24 cellular contexts compared by ENCODE assay signal in genomic region chr12:48390026-48390425, GRCh38. TPM values are rescaled to one million over a fixed set of nuclear protein-coding genes. Genes with fewer than 3 reads are reported as not detected.
A peak's percentile ranks its signal among the peaks of the same experiment; 100 is the strongest.
DNase-seq lines count a peak whose midpoint lies in the region; ATAC-seq, FAIRE-seq and TF ChIP-seq lines count a peak whose summit lies in the region.
"Had no signal": no experiment of that assay in that cellular context is flagged by ENCODE, and none has a peak within 500 bp of the region (broad histone marks: within the 10 kb centered on the region; RNA-seq: fewer than 3 reads in every experiment).

No MANE protein-coding gene starts in this region.

- H3K9me3 ChIP-seq in AG04450 (ENCODE audit: control insufficient read depth, insufficient read depth, low read length) (no peaks in the 10 kb centered on the region), astrocyte (ENCODE audit: insufficient read depth, low read depth, low read length) (peaks cover 2% of the 10 kb centered on the region)
- H3K9me3 ChIP-seq in CD8-positive, alpha-beta T cell (ENCODE audit: low read length), result no peaks in the 10 kb centered on the region
- H3K9me3 ChIP-seq: A549, BE2C had no signal

- H3K9ac ChIP-seq in astrocyte (ENCODE audit: low read length), result no peak overlapping the region

- no peak for ATAC-seq in GM18907 (IDR thresholded peaks at IDR 0.05; ENCODE audit: unreplicated experiment)
- ATAC-seq in CD8-positive, alpha-beta T cell, result no peak
- ATAC-seq: A549 had no signal

- intact Hi-C loops in CD8-positive, alpha-beta T cell (cut with DNase I, micrococcal nuclease), result no loop called here

- H3K4me3 ChIP-seq in AG04450 (ENCODE audit: low read depth, low read length), result no peak overlapping the region
- no peak overlapping the region for H3K4me3 ChIP-seq in astrocyte (ENCODE audit: insufficient read depth, low read depth, low read length)
- no peak overlapping the region for H3K4me3 ChIP-seq in CD8-positive, alpha-beta T cell (ENCODE audit: low read depth, low read length)
- H3K4me3 ChIP-seq: A549 had no signal

- peaks cover 17% of the 10 kb centered on the region for H3K4me1 Mint-ChIP-seq in astrocyte (ENCODE audit: low read depth, unreplicated experiment)
- no peaks in the 10 kb centered on the region for H3K4me1 Mint-ChIP-seq in CD8-positive, alpha-beta T cell (ENCODE audit: low read depth)
- H3K4me1 Mint-ChIP-seq: CD14-positive monocyte had no signal

- no peak overlapping the region for H3K27ac Mint-ChIP-seq in astrocyte (ENCODE audit: unreplicated experiment)
- H3K27ac Mint-ChIP-seq in CD8-positive, alpha-beta T cell, result no peak overlapping the region
- H3K27ac Mint-ChIP-seq: CD14-positive monocyte had no signal

- TF ChIP-seq CTCF in AG04450 (IDR thresholded peaks at IDR 0.05; ENCODE audit: low read depth, low read length) (no peak), astrocyte (IDR thresholded peaks at IDR 0.05; ENCODE audit: insufficient read depth, low read depth, low read length) (no peak)
- no peak for TF ChIP-seq CTCF in CD8-positive, alpha-beta T cell (IDR thresholded peaks at IDR 0.05)

- no peaks in the 10 kb centered on the region for H3K36me3 Mint-ChIP-seq in astrocyte (ENCODE audit: low read depth, unreplicated experiment)
- no peaks in the 10 kb centered on the region for H3K36me3 Mint-ChIP-seq in CD8-positive, alpha-beta T cell
- H3K36me3 Mint-ChIP-seq: CD14-positive monocyte had no signal

- POLR2A ChIA-PET in AG04450 (lab: Yijun Ruan, JAX), result no interaction called here
- POLR2A ChIA-PET in CD8-positive, alpha-beta T cell (lab: Charles Lee), result no interaction called here

- no peaks in the 10 kb centered on the region for H3K36me3 ChIP-seq in astrocyte (ENCODE audit: insufficient read depth, low read length)
- no peaks in the 10 kb centered on the region for H3K36me3 ChIP-seq in CD8-positive, alpha-beta T cell (ENCODE audit: insufficient read depth, low read length)
- H3K36me3 ChIP-seq: BE2C had no signal

- no peak overlapping the region for H3K4me3 Mint-ChIP-seq in astrocyte (ENCODE audit: unreplicated experiment)
- H3K4me3 Mint-ChIP-seq in CD8-positive, alpha-beta T cell, result no peak overlapping the region
- H3K4me3 Mint-ChIP-seq: CD14-positive monocyte had no signal

- no peaks in the 10 kb centered on the region for H3K79me2 ChIP-seq in astrocyte (ENCODE audit: insufficient read depth, low read length)

- no peaks in the 10 kb centered on the region for H4K20me1 ChIP-seq in astrocyte (ENCODE audit: insufficient read depth, low read length)

- H2AFZ ChIP-seq in astrocyte (ENCODE audit: low read depth, low read length), result no peak overlapping the region

- H3K9me3 Mint-ChIP-seq in astrocyte (ENCODE audit: unreplicated experiment), result no peaks in the 10 kb centered on the region
- no peaks in the 10 kb centered on the region for H3K9me3 Mint-ChIP-seq in CD8-positive, alpha-beta T cell

- CTCF ChIA-PET in AG04450 (lab: Charles Lee), result no interaction called here
- CTCF ChIA-PET in CD8-positive, alpha-beta T cell (lab: Charles Lee), result no interaction called here

- H3K27me3 ChIP-seq in AG04450 (ENCODE audit: control insufficient read depth, insufficient read depth, low read length), result no peaks in the 10 kb centered on the region
- H3K27me3 ChIP-seq in astrocyte (ENCODE audit: insufficient read depth, low read length), result no peaks in the 10 kb centered on the region
- no peaks in the 10 kb centered on the region for H3K27me3 ChIP-seq in CD8-positive, alpha-beta T cell (ENCODE audit: insufficient read depth, low read length)

- H3K4me1 ChIP-seq in astrocyte (ENCODE audit: insufficient read depth, low read length), result no peaks in the 10 kb centered on the region
- no peaks in the 10 kb centered on the region for H3K4me1 ChIP-seq in CD8-positive, alpha-beta T cell (ENCODE audit: insufficient read depth, low read length)
- H3K4me1 ChIP-seq: A549, BE2C had no signal

- peak overlapping the region; percentile 11 for H3K27ac ChIP-seq in AG04450 (ENCODE audit: low read depth, low read length)
- H3K27ac ChIP-seq in astrocyte (ENCODE audit: low read depth, low read length), result no peak overlapping the region
- no peak overlapping the region for H3K27ac ChIP-seq in CD8-positive, alpha-beta T cell (ENCODE audit: low read depth, low read length)
- H3K27ac ChIP-seq: A549, RWPE1 had no signal

- DNase-seq in AG04450 (ENCODE audit: low read depth, low spot score), result no peak
- DNase-seq in Ammon's horn (ENCODE audit: low spot score), result peak; percentile 12
- DNase-seq in astrocyte (ENCODE audit: low read depth), result peak; percentile 17
- peak; percentile 6 for DNase-seq in left kidney (ENCODE audit: low read depth, low spot score)
- DNase-seq in CD8-positive, alpha-beta T cell, result no peak
- no peak for DNase-seq in central memory CD4-positive, alpha-beta T cell
- DNase-seq in NCI-H2171 treated with DMSO at 0.1 percent for 48 hours (lab: John Stamatoyannopoulos, UW), result no peak
- DNase-seq: BE2C, Calu3, DND-41, HCEC 1CT, KBM-7, MV-4-11, NCI-H1105, NCI-H2029, NCI-H446 treated with DMSO at 0.1 percent for 48 hours, NCI-H526, NCI-H82, SHP77 treated with DMSO at 0.1 percent for 48 hours had no signal

- no peak for FAIRE-seq in astrocyte (lab: Jason Lieb, UNC)
- FAIRE-seq: A549, H1 had no signal

- H3K4me2 ChIP-seq in astrocyte (ENCODE audit: low read length), result no peak overlapping the region
- H3K4me2 ChIP-seq: A549 had no signal

- peaks cover 4% of the 10 kb centered on the region for H3K27me3 Mint-ChIP-seq in astrocyte (ENCODE audit: low read depth, unreplicated experiment)
- peaks cover 27% of the 10 kb centered on the region for H3K27me3 Mint-ChIP-seq in CD8-positive, alpha-beta T cell (ENCODE audit: low read depth)

RNA-seq across cellular contexts. Expression of gene ZNF641, which starts 39.3 kb away (rescaled TPM):
- polyA plus RNA-seq in AG04450 (2011; rRNA removed), result 6.3 and 6.6 TPM in 2 replicates
- polyA minus RNA-seq in AG04450 (2011; rRNA and poly(A)+ RNA removed), result 11.8 and 14.3 TPM in 2 replicates
- 7.1 and 9.2 TPM in 2 replicates for total RNA-seq in astrocyte
- 10 to 100 TPM; 12.1 to 12.3 TPM for total RNA-seq in CD8-positive, alpha-beta T cell

Comparison
In these comparisons a context has a peak if more than half of its experiments do, and no peak if none do; other contexts are left out.
1. DNase-seq: peak in Ammon's horn (single experiment), astrocyte (single experiment) and left kidney (single experiment); none in AG04450 (single experiment), CD8-positive, alpha-beta T cell (0 of 7), central memory CD4-positive, alpha-beta T cell (single experiment) and NCI-H2171 treated with DMSO at 0.1 percent for 48 hours (single experiment).